Comparison of ENCODE assay signal across 21 cellular contexts in genomic region chr11:30474151-30474954, GRCh38.
DNase-seq lines count a peak whose midpoint lies in the region; ATAC-seq, FAIRE-seq and TF ChIP-seq lines count a peak whose summit lies in the region.
"Had no signal": no experiment of that assay in that cellular context is flagged by ENCODE, and none has a peak within 500 bp of the region (broad histone marks: within the 10 kb centered on the region; RNA-seq: fewer than 3 reads in every experiment).

No MANE protein-coding gene starts in this region.

- in situ Hi-C loops in HepG2 (cut with HindIII; ENCODE audit: extremely low pct_ligation_motif_present, low pct_unique_long_range_greater_than_20kb): no loop called here

- no peaks in the 10 kb centered on the region for H3K27me3 ChIP-seq in HepG2 (ENCODE audit: control insufficient read depth in 1 of 2, insufficient read depth in 2 of 2, low read length in 2 of 2)
- H3K27me3 ChIP-seq in right lobe of liver: no peaks in the 10 kb centered on the region

- H3K4me2 ChIP-seq in HepG2 (ENCODE audit: low read depth, low read length): no peak overlapping the region
- H3K4me2 ChIP-seq: SK-N-SH had no signal

- no peaks in the 10 kb centered on the region for H3K79me2 ChIP-seq in HepG2 (ENCODE audit: insufficient read depth, low read length)

- no peak overlapping the region for H3K9ac ChIP-seq in HepG2 (ENCODE audit: insufficient read depth, low read depth, low read length)
- H3K9ac ChIP-seq: SK-N-SH had no signal

- no peak for FAIRE-seq in HepG2 (lab: Jason Lieb, UNC)
- FAIRE-seq: D721Med, GM18507 had no signal

- DNase-seq in HepG2 (ENCODE audit: low spot score) (no peak), right lobe of liver (no peak), fibroblast of peridontal ligament (ENCODE audit: extremely low read depth) (peak; percentile 60), stromal cell of bone marrow (ENCODE audit: low read depth) (peak; percentile 44), mucosa of descending colon (no peak), SHP77 (lab: John Stamatoyannopoulos, UW) (no peak)
- DNase-seq in activated CD4-positive, alpha-beta T cell treated with anti-CD3 and anti-CD28 coated beads, Interleukin-2, amount 50 U/mL, for 48 hours: no peak
- DNase-seq: H7, KBM-7, NCI-H1417, NCI-H1694, NCI-H2081, NCI-H2171, NCI-H226, NCI-H510A, NCI-H69, RPMI8226, SIG-M5, SK-N-SH had no signal

- TF ChIP-seq CTCF in HepG2 (CRISPR knock-in tag; IDR thresholded peaks at IDR 0.05) (no peak), right lobe of liver (IDR thresholded peaks at IDR 0.05) (no peak), mucosa of descending colon (IDR thresholded peaks at IDR 0.05) (no peak)

- TF ChIP-seq POLR2A in HepG2 (IDR thresholded peaks at IDR 0.05; ENCODE audit: insufficient read depth in 1 of 2, low read depth in 2 of 2, low read length in 2 of 2): no peak
- TF ChIP-seq POLR2A in right lobe of liver (IDR thresholded peaks at IDR 0.05): no peak

- H3K36me3 ChIP-seq in HepG2 (replicated peaks in 1 of 2; ENCODE audit: control insufficient read depth in 1 of 2, insufficient read depth in 2 of 2, low read length in 2 of 2) (no peaks in the 10 kb centered on the region), right lobe of liver (no peaks in the 10 kb centered on the region), mucosa of descending colon (ENCODE audit: low read depth) (no peaks in the 10 kb centered on the region)

- POLR2A ChIA-PET in HepG2 (lab: Yijun Ruan, JAX): no interaction called here

- CTCF ChIA-PET in HepG2 (lab: Yijun Ruan, JAX; ENCODE audit: low intra/inter-chr PET ratio, low total read pairs): no interaction called here

- no peak for TF ChIP-seq RAD21 in HepG2 (CRISPR knock-in tag; IDR thresholded peaks at IDR 0.05)

- no peaks in the 10 kb centered on the region for H3K4me1 ChIP-seq in HepG2 (ENCODE audit: insufficient read depth, low read length)
- no peaks in the 10 kb centered on the region for H3K4me1 ChIP-seq in right lobe of liver
- H3K4me1 ChIP-seq in mucosa of descending colon (ENCODE audit: low read depth): no peaks in the 10 kb centered on the region

- ATAC-seq in HepG2 (no peak), right lobe of liver (no peak), mucosa of descending colon (no peak)

- WGBS in HepG2 (ENCODE audit: low lambda C conversion rate): 4% methylated on average over 4 of the region's 4 CpGs
- WGBS in right lobe of liver (ENCODE audit: insufficient coverage, low coverage, low lambda C conversion rate, missing lambda C conversion rate): 62% methylated on average over 4 of the region's 4 CpGs

- BruUV-seq in HepG2 (replicated peaks; lab: Mats Ljungman, UMichigan): no TSS peak

- H2AFZ ChIP-seq in HepG2 (ENCODE audit: low read length): no peak overlapping the region

- H3K27ac ChIP-seq in HepG2 (ENCODE audit: extremely low read length, insufficient read depth, low read length): no peak overlapping the region
- H3K27ac ChIP-seq in right lobe of liver: no peak overlapping the region

- TF ChIP-seq EP300 in HepG2 (IDR thresholded peaks at IDR 0.05; ENCODE audit: low read depth in 2 of 2, low read length in 2 of 2): no peak
- no peak for TF ChIP-seq EP300 in HepG2 (CRISPR knock-in tag; IDR thresholded peaks at IDR 0.05; ENCODE audit: borderline replicate concordance)

- no peaks in the 10 kb centered on the region for H3K9me3 ChIP-seq in HepG2 (ENCODE audit: low read length)
- no peaks in the 10 kb centered on the region for H3K9me3 ChIP-seq in right lobe of liver
- no peaks in the 10 kb centered on the region for H3K9me3 ChIP-seq in mucosa of descending colon
- H3K9me3 ChIP-seq: SK-N-SH had no signal

- intact Hi-C loops in HepG2 (cut with micrococcal nuclease; ENCODE audit: unreplicated experiment) (no loop called here), right lobe of liver (cut with DNase I) (no loop called here), mucosa of descending colon (cut with DNase I, micrococcal nuclease) (no loop called here)

- H3K4me3 ChIP-seq in HepG2 (replicated peaks in 1 of 3; ENCODE audit: insufficient read depth in 1 of 3, low read depth in 2 of 3, low read length in 3 of 3): no peak overlapping the region
- H3K4me3 ChIP-seq in right lobe of liver: no peak overlapping the region
- H3K4me3 ChIP-seq in mucosa of descending colon: no peak overlapping the region

- no peaks in the 10 kb centered on the region for H4K20me1 ChIP-seq in HepG2 (ENCODE audit: insufficient read depth, low read length)

TF ChIP-seq in HepG2, 621 proteins besides CTCF, POLR2A, EP300 and RAD21:
- TF ChIP-seq CREB1 (IDR thresholded peaks at IDR 0.05) (peak; percentile 94), CREB1 (CRISPR knock-in tag; IDR thresholded peaks at IDR 0.05) (no peak), SCMH1 (CRISPR knock-in tag; IDR thresholded peaks at IDR 0.05; ENCODE audit: borderline replicate concordance) (no peak), ATF7 (IDR thresholded peaks at IDR 0.05) (peak; percentile 87), ATF7 (CRISPR knock-in tag; IDR thresholded peaks at IDR 0.05) (no peak)
TF ChIP-seq in HepG2: peak in this region for 2.

Comparison
In these comparisons a context has a peak if more than half of its experiments do, and no peak if none do; other contexts are left out.
1. DNase-seq: peak in fibroblast of peridontal ligament (single experiment) and stromal cell of bone marrow (single experiment); none in HepG2 (single experiment), right lobe of liver (0 of 3), mucosa of descending colon (0 of 3), activated CD4-positive, alpha-beta T cell treated with anti-CD3 and anti-CD28 coated beads, Interleukin-2, amount 50 U/mL, for 48 hours (0 of 2) and SHP77 (0 of 2).